In the genomic region with DNA sequence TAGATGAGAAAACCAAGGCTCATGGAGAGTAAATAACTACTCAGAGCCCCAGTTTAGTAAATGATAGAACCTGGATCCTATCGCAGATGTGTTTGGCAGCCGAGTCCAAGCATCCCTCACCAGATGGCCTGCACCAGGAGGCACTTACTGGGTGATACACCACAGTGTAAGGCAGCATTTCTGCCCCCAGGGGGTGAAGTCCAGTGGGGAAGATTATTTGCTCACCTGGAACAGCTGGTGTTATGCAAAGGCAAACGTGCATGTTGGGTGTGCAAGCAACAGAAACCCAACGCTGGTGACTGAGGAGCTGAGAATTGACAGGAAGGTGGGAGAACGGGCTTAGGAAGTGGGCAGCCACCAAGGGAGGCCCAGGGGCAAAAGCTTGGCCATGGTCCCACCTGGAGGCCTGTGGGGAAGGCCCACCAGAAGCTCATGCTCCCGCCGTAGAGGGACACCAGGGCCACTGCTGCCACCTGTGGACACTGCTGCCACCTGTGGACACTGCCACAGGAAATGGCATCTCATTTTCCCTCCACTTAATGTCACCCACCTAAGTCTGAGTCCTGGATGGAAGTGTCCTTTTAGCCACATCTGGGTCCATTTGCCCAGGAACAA, we compare ENCODE assay signal across 18 cellular contexts.
DNase-seq lines count a peak whose midpoint lies in the region; ATAC-seq and TF ChIP-seq lines count a peak whose summit lies in the region.
"Had no signal": no experiment of that assay in that cellular context is flagged by ENCODE, and none has a peak within 500 bp of the region (broad histone marks: within the 10 kb centered on the region; RNA-seq: fewer than 3 reads in every experiment).

No MANE protein-coding gene starts in this region.

- in situ Hi-C loops in gastrocnemius medialis (cut with MboI; ENCODE audit: low sequenced_read_pairs in 4 of 4), result no loop called here

- H3K9me3 ChIP-seq in gastrocnemius medialis, result no peaks in the 10 kb centered on the region
- H3K9me3 ChIP-seq: A549; BLaER1 treated with 17β-estradiol and CSF1 and Interleukin-3, amounts not matched to agents 10 nM and 100 nM; upper lobe of right lung had no signal

- no peak overlapping the region for H3K4me3 ChIP-seq in gastrocnemius medialis
- H3K4me3 ChIP-seq: A549; BLaER1 treated with 17β-estradiol and CSF1 and Interleukin-3, amounts not matched to agents 10 nM and 100 nM; upper lobe of right lung had no signal

- H3K27me3 ChIP-seq in gastrocnemius medialis, result no peaks in the 10 kb centered on the region
- H3K27me3 ChIP-seq: BLaER1 treated with 17β-estradiol and CSF1 and Interleukin-3, amounts not matched to agents 10 nM and 100 nM; upper lobe of right lung had no signal

- no peak for TF ChIP-seq POLR2A in gastrocnemius medialis (IDR thresholded peaks at IDR 0.05)

- H3K4me1 ChIP-seq in gastrocnemius medialis, result peaks cover 5 to 23% of the 10 kb centered on the region in 2 donors
- H3K4me1 ChIP-seq: A549, upper lobe of right lung had no signal

- DNase-seq in NCI-H2171 treated with DMSO at 0.1 percent for 48 hours (lab: John Stamatoyannopoulos, UW) (peak; percentile 54), NCI-H2171 (lab: John Stamatoyannopoulos, UW) (no peak), NCI-H1092 treated with DMSO at 0.1 percent for 48 hours (lab: John Stamatoyannopoulos, UW) (peak; percentile 11), SW480 (ENCODE audit: low spot score) (peak; percentile 13), gastrocnemius medialis (no peak), putamen (ENCODE audit: low spot score) (no peak), Right ventricle myocardium inferior (ENCODE audit: missing footprints) (no peak), cerebellar nuclear complex (lab: John Stamatoyannopoulos, UW) (no peak)
- DNase-seq: activated CD4-positive, alpha-beta T cell treated with anti-CD3 and anti-CD28 coated beads for 48 hours; kidney; MM.1S; naive thymus-derived CD8-positive, alpha-beta T cell; NCI-H2029 treated with DMSO at 0.1 percent for 48 hours; NK-92 treated with Interleukin-12 subunit alpha and Interleukin-12 subunit beta, amount 100 ng/mL, for 24 hours; stimulated activated CD4-positive, alpha-beta T cell treated with anti-CD3 and anti-CD28 coated beads, Interleukin-4, amount 100 ng/mL, for 1 hour; upper lobe of right lung had no signal

- intact Hi-C loops in gastrocnemius medialis (cut with DNase I; ENCODE audit: low total_unique reads), result no loop called here
- intact Hi-C loops in Right ventricle myocardium inferior (cut with DNase I), result no loop called here

- peak in 1 of 5 experiments; percentile 8 for TF ChIP-seq CTCF in gastrocnemius medialis (IDR thresholded peaks at IDR 0.05 in 4 of 5, conservative IDR thresholded peaks at IDR 0.05 in 1 of 5)

- peak overlapping the region in 3 of 4 donors; percentile 72 to 85 (median 73) for H3K27ac ChIP-seq in gastrocnemius medialis
- H3K27ac ChIP-seq: A549; BLaER1 treated with 17β-estradiol and CSF1 and Interleukin-3, amounts not matched to agents 10 nM and 100 nM; upper lobe of right lung had no signal

- ATAC-seq in gastrocnemius medialis (no peak), Right ventricle myocardium inferior (no peak)
- ATAC-seq: naive thymus-derived CD8-positive, alpha-beta T cell; upper lobe of right lung had no signal

- H3K36me3 ChIP-seq in gastrocnemius medialis, result no peaks in the 10 kb centered on the region
- H3K36me3 ChIP-seq: BLaER1 treated with 17β-estradiol and CSF1 and Interleukin-3, amounts not matched to agents 10 nM and 100 nM; upper lobe of right lung had no signal

Comparison
In these comparisons a context has a peak if more than half of its experiments do, and no peak if none do; other contexts are left out.
1. DNase-seq: peak in NCI-H2171 treated with DMSO at 0.1 percent for 48 hours (single experiment), NCI-H1092 treated with DMSO at 0.1 percent for 48 hours (single experiment) and SW480 (single experiment); none in NCI-H2171 (single experiment), gastrocnemius medialis (0 of 2), putamen (single experiment), Right ventricle myocardium inferior (single experiment) and cerebellar nuclear complex (0 of 2).